Comparison of ENCODE assay signal across 26 cellular contexts in genomic region chr9:88987646-88988045, GRCh38.
"Had no signal": no experiment of that assay in that cellular context is flagged by ENCODE, and none has a peak within 500 bp of the region (broad histone marks: within the 10 kb centered on the region; RNA-seq: fewer than 3 reads in every experiment).

No MANE protein-coding gene starts in this region.

- H3K36me3 ChIP-seq: left ventricle myocardium inferior, neural progenitor cell, neutrophil, ovary, right atrium auricular region, right lobe of liver, tibial nerve, upper lobe of left lung, vagina had no signal

- H3K9me3 Mint-ChIP-seq: natural killer cell had no signal

- H3K36me3 Mint-ChIP-seq: mesothelial cell of epicardium; naive B cell; natural killer cell; neural progenitor cell; stimulated activated memory B cell treated with anti-CD40 and anti-IgM and Interleukin-4, amounts not matched to agents 10 μg/mL and 1 μg/mL and 100 μg/mL, for 72 hours had no signal

- DNase-seq: islet precursor cell; left ventricle myocardium inferior; mesendoderm; naive B cell; natural killer cell; nephron progenitor cell; ovary; right lobe of liver; stimulated activated CD4-positive, alpha-beta T cell treated with anti-CD3 and anti-CD28 coated beads, Interleukin-1b, Interleukin-23, amount 100 ng/mL, for 48 hours; stimulated activated CD4-positive, alpha-beta T cell treated with anti-CD3 and anti-CD28 coated beads, Interleukin-2, amount 100 ng/mL, for 48 hours; stimulated activated CD4-positive, alpha-beta T cell treated with anti-CD3 and anti-CD28 coated beads, Interleukin-4, amount 100 ng/mL, for 4 hours; stimulated activated CD8-positive, alpha-beta memory T cell treated with anti-CD3 and anti-CD28 coated beads, Interleukin-4, amount 100 ng/mL, for 48 hours; stimulated activated naive CD4-positive, alpha-beta T cell treated with Interleukin-2 at 50 U/mL for 16 hours; stimulated activated naive CD8-positive, alpha-beta T cell treated with anti-CD3 and anti-CD28 coated beads, Interleukin-15, amount 100 ng/mL, for 72 hours; substantia nigra; upper lobe of left lung had no signal

- H3K27me3 ChIP-seq: neural progenitor cell, ovary, right atrium auricular region, tibial nerve, vagina had no signal

- ATAC-seq: natural killer cell; right lobe of liver; stimulated activated memory B cell treated with anti-CD40 and anti-IgM and Interleukin-4, amounts not matched to agents 10 μg/mL and 1 μg/mL and 100 μg/mL, for 72 hours; stimulated activated naive CD8-positive, alpha-beta T cell treated with anti-CD3 and anti-CD28 coated beads, Interleukin-15, amount 100 ng/mL, for 72 hours had no signal

- H2AFZ ChIP-seq: neural progenitor cell had no signal

- H3K9ac ChIP-seq: neural progenitor cell had no signal

- H3K27ac Mint-ChIP-seq: mesothelial cell of epicardium; natural killer cell; nephron progenitor cell; neural progenitor cell; progenitor cell of endocrine pancreas; stimulated activated memory B cell treated with anti-CD40 and anti-IgM and Interleukin-4, amounts not matched to agents 10 μg/mL and 1 μg/mL and 100 μg/mL, for 72 hours; stimulated activated naive CD8-positive, alpha-beta T cell treated with anti-CD3 and anti-CD28 coated beads, Interleukin-15, amount 100 ng/mL, for 72 hours had no signal

- H3K27ac ChIP-seq: left ventricle myocardium inferior, neural progenitor cell, neutrophil, ovary, right atrium auricular region, right lobe of liver, tibial nerve, upper lobe of left lung, vagina had no signal

- H3K4me3 Mint-ChIP-seq: mesothelial cell of epicardium; natural killer cell; nephron progenitor cell; neural progenitor cell; stimulated activated memory B cell treated with anti-CD40 and anti-IgM and Interleukin-4, amounts not matched to agents 10 μg/mL and 1 μg/mL and 100 μg/mL, for 72 hours; stimulated activated naive CD8-positive, alpha-beta T cell treated with anti-CD3 and anti-CD28 coated beads, Interleukin-15, amount 100 ng/mL, for 72 hours had no signal

- H3K4me1 Mint-ChIP-seq: natural killer cell had no signal

- H3K4me2 ChIP-seq: neural progenitor cell, smooth muscle cell had no signal

- H3K9me3 ChIP-seq: neutrophil, ovary, right atrium auricular region, right lobe of liver, tibial nerve, upper lobe of left lung, vagina had no signal

- H3K4me3 ChIP-seq: left ventricle myocardium inferior, lung, neural progenitor cell, ovary, right atrium auricular region, right lobe of liver, smooth muscle cell, tibial nerve, upper lobe of left lung, vagina had no signal
